Comparison of ENCODE assay signal across 10 cellular contexts in the genomic region with DNA sequence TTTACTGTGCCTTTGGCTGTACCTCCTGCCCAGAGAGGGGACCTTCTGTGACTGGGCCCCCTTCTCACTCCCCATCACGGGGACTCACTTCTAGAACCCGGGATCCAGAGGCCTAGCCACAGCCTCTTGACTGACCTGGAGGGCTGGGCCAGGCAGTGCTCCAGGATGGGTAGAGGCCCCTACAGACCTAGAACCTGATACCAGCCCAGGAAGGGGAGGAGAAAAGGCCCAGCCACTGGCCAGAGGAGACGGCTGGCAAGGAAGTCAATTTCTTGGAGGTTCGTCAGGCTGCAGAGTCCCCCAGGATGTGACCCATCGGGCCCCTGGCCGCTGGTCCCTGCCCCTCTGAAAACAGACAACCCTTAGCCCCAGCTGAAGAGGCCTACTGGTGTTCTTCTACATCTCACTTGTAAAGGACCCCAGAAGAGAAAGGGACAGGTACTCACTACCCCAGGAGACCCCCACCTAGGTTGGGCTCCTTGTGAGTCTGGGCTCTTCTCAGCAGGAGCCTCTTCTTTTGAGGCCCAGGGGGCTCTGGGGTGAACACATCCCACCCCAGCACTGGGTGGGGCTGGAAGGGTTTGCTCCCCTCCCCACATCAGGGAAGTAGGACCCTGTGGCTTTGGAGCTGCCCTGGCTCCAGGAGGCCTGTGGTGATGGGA.
DNase-seq lines count a peak whose midpoint lies in the region; ATAC-seq and TF ChIP-seq lines count a peak whose summit lies in the region.
"Had no signal": no experiment of that assay in that cellular context is flagged by ENCODE, and none has a peak within 500 bp of the region (broad histone marks: within the 10 kb centered on the region; RNA-seq: fewer than 3 reads in every experiment).

No MANE protein-coding gene starts in this region.

- peak overlapping the region; percentile 91 for H4K5ac ChIP-seq in IMR-90 (ENCODE audit: low read depth, low read length)

- H3K79me1 ChIP-seq in IMR-90 (ENCODE audit: low read depth in 1 of 2, low read length in 2 of 2) = peaks cover 21 to 80% of the 10 kb centered on the region in 2 experiments

- H2BK5ac ChIP-seq in IMR-90 (ENCODE audit: low read depth, low read length, poor library complexity, severe bottlenecking) = peak overlapping the region; percentile 99

- H3K27me3 ChIP-seq in IMR-90 (ENCODE audit: control insufficient read depth, insufficient read depth, low read length) = no peaks in the 10 kb centered on the region

- dilution Hi-C loops in IMR-90 (cut with HindIII; ENCODE audit: low sequenced_read_pairs, unreplicated experiment) = no loop called here

- H2AK5ac ChIP-seq in IMR-90 (ENCODE audit: low read depth, low read length) = peak overlapping the region; percentile 93

- 100% methylated on average over 1 of the region's 6 CpGs; no CpG with 5 or more reads in 1 of the 2 experiments for WGBS in IMR-90 (ENCODE audit: extremely low coverage in 2 of 2, insufficient read length in 1 of 2), 2 experiments
- WGBS in mesodermal cell (ENCODE audit: insufficient coverage in 2 of 2), 2 experiments = 82 to 93% methylated on average over 5 of the region's 6 CpGs

- BruUV-seq in IMR-90 (replicated peaks; lab: Mats Ljungman, UMichigan) = no TSS peak

- peak overlapping the region; percentile 75 to 96 for H4K8ac ChIP-seq in IMR-90 (ENCODE audit: low read depth in 2 of 2, low read length in 2 of 2)

- peaks cover 66% of the 10 kb centered on the region for H3K9me1 ChIP-seq in IMR-90 (ENCODE audit: insufficient read depth, low read length)

- no peaks in the 10 kb centered on the region for H4K20me1 ChIP-seq in IMR-90 (ENCODE audit: insufficient read depth, low read length)

- peak overlapping the region; percentile 28 for H2AFZ ChIP-seq in IMR-90 (replicated peaks; ENCODE audit: low read length, poor library complexity)

- TF ChIP-seq RAD21 in IMR-90 (IDR thresholded peaks at IDR 0.05; ENCODE audit: low read length) = no peak

- peak overlapping the region; percentile 97 for H3K14ac ChIP-seq in IMR-90 (replicated peaks; ENCODE audit: low read depth, low read length)

- POLR2A ChIA-PET in IMR-90 (lab: Charles Lee; ENCODE audit: unreplicated experiment) = interaction anchor here (0.6 to 1.0 kb wide), 2 partner anchors 26 to 27 kb away, joined by 5 to 8 read pairs; no protein-coding TSS in a partner anchor

- no peak for TF ChIP-seq POLR2A in IMR-90 (IDR thresholded peaks at IDR 0.05; ENCODE audit: low read depth, low read length)

- peak overlapping the region; percentile 97 for H2AK9ac ChIP-seq in IMR-90 (replicated peaks; ENCODE audit: low read depth, low read length, poor library complexity)

- H3K4me2 ChIP-seq in IMR-90 (ENCODE audit: low read depth, low read length) = peak overlapping the region; percentile 21

- peak overlapping the region; percentile 99 for H4K91ac ChIP-seq in IMR-90 (ENCODE audit: insufficient read depth, low read depth, low read length)

- peaks cover 49% of the 10 kb centered on the region for H3K4me1 ChIP-seq in IMR-90 (ENCODE audit: control insufficient read depth, insufficient read depth, low read length)
- peaks cover 70% of the 10 kb centered on the region for H3K4me1 ChIP-seq in mesodermal cell (ENCODE audit: control insufficient read depth, insufficient read depth, low read length, poor library complexity, severe bottlenecking)

- H3K9ac ChIP-seq in IMR-90 (ENCODE audit: low read depth, low read length) = peak overlapping the region; percentile 58

- CTCF ChIA-PET in IMR-90 (lab: Yijun Ruan, JAX) = no interaction called here

- peak overlapping the region; percentile 99 for H2BK120ac ChIP-seq in IMR-90 (ENCODE audit: low read depth, low read length)

- H3K23ac ChIP-seq in IMR-90 (ENCODE audit: low read depth, low read length) = peak overlapping the region; percentile 94

- intact Hi-C loops in IMR-90 (cut with micrococcal nuclease) = no loop called here

- H2BK15ac ChIP-seq in IMR-90 (ENCODE audit: low read depth, low read length) = peak overlapping the region; percentile 100; the same call in 2 of the 3 replicates

- no peak for TF ChIP-seq CTCF in IMR-90 (conservative IDR thresholded peaks at IDR 0.05; ENCODE audit: low read depth, low read length)

- ATAC-seq in IMR-90 (ENCODE audit: low read depth) (no peak), left lobe of liver (no peak)

- DNase-seq in IMR-90 (no peak), NCI-H128 (lab: John Stamatoyannopoulos, UW; ENCODE audit: unreplicated experiment) (no peak), NCI-H1436 treated with DMSO at 0.1 percent for 48 hours (lab: John Stamatoyannopoulos, UW) (no peak), left lobe of liver (ENCODE audit: low spot score) (no peak), NCI-H2029 treated with DMSO at 0.1 percent for 48 hours (lab: John Stamatoyannopoulos, UW) (no peak)
- DNase-seq: GF-D8 had no signal

- H3K27ac ChIP-seq in IMR-90 (ENCODE audit: insufficient read depth, low read length) (peak overlapping the region; percentile 91), cingulate gyrus (ENCODE audit: low read depth, low read length) (peak overlapping the region; percentile 96), mesodermal cell (ENCODE audit: low read depth, low read length, severe bottlenecking) (peak overlapping the region; percentile 91), temporal lobe (ENCODE audit: low read depth, low read length) (peak overlapping the region; percentile 78)

- H3K4ac ChIP-seq in IMR-90 (ENCODE audit: low read depth, low read length) = peak overlapping the region; percentile 99

- H3K9me3 ChIP-seq in IMR-90 (ENCODE audit: control insufficient read depth, insufficient read depth, low read length) (no peaks in the 10 kb centered on the region), mesodermal cell (ENCODE audit: control insufficient read depth, low read length) (no peaks in the 10 kb centered on the region)
- H3K9me3 ChIP-seq: mucosa of descending colon had no signal

- in situ Hi-C loops in IMR-90 (cut with MboI; ENCODE audit: low sequenced_read_pairs) = no loop called here

- H3K4me3 ChIP-seq in IMR-90 (ENCODE audit: insufficient read depth, low read depth, low read length) (no peak overlapping the region), mesodermal cell (ENCODE audit: extremely low read depth, insufficient read depth, low read length, poor library complexity, severe bottlenecking) (no peak overlapping the region)
- H3K4me3 ChIP-seq: mucosa of descending colon had no signal

- H3K36me3 ChIP-seq in IMR-90 (ENCODE audit: control insufficient read depth, insufficient read depth, low read length) = peaks cover 13% of the 10 kb centered on the region; the same call in 1 of the 2 replicates
- H3K36me3 ChIP-seq in mesodermal cell (ENCODE audit: control insufficient read depth, insufficient read depth, low read length) = peaks cover 35% of the 10 kb centered on the region

- peak overlapping the region; percentile 58 for H3K56ac ChIP-seq in IMR-90 (ENCODE audit: extremely low read depth, insufficient read depth, low read length)

- H3K18ac ChIP-seq in IMR-90 (ENCODE audit: low read depth, low read length) = peak overlapping the region; percentile 87

- H2BK20ac ChIP-seq in IMR-90 (ENCODE audit: low read depth, low read length) = peak overlapping the region; percentile 98

TF ChIP-seq in IMR-90, 13 proteins besides CTCF, POLR2A, EP300 and RAD21:
- TF ChIP-seq BHLHE40 (IDR thresholded peaks at IDR 0.05; ENCODE audit: low read depth, low read length) (no peak), MXI1 (IDR thresholded peaks at IDR 0.05; ENCODE audit: borderline replicate concordance, low read depth, low read length) (no peak), SMC3 (IDR thresholded peaks at IDR 0.05; ENCODE audit: low read depth, low read length) (no peak), CEBPB (IDR thresholded peaks at IDR 0.05; ENCODE audit: low read depth, low read length) (no peak), MAFK (IDR thresholded peaks at IDR 0.05; ENCODE audit: low read depth, low read length) (no peak), ELK1 (IDR thresholded peaks at IDR 0.05; ENCODE audit: borderline replicate concordance, low read depth, low read length) (no peak), MAZ (IDR thresholded peaks at IDR 0.05; ENCODE audit: borderline replicate concordance, low read depth, low read length) (no peak)
- TF ChIP-seq, protein P1, sequence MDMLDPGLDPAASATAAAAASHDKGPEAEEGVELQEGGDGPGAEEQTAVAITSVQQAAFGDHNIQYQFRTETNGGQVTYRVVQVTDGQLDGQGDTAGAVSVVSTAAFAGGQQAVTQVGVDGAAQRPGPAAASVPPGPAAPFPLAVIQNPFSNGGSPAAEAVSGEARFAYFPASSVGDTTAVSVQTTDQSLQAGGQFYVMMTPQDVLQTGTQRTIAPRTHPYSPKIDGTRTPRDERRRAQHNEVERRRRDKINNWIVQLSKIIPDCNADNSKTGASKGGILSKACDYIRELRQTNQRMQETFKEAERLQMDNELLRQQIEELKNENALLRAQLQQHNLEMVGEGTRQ (IDR thresholded peaks at IDR 0.05; ENCODE audit: low read depth, low read length) = no peak
TF ChIP-seq in IMR-90: peak in this region for 0.
